17 cellular contexts compared by ENCODE assay signal in genomic region chrX:153638436-153639176, GRCh38. TPM values are rescaled to one million over a fixed set of nuclear protein-coding genes. Genes with fewer than 3 reads are reported as not detected.
DNase-seq lines count a peak whose midpoint lies in the region; ATAC-seq, FAIRE-seq and TF ChIP-seq lines count a peak whose summit lies in the region.
"Had no signal": no experiment of that assay in that cellular context is flagged by ENCODE, and none has a peak within 500 bp of the region (broad histone marks: within the 10 kb centered on the region; RNA-seq: fewer than 3 reads in every experiment).

No MANE protein-coding gene starts in this region.

- H3K4me3 ChIP-seq in H7 (ENCODE audit: insufficient read depth, low read depth, low read length) (no peak overlapping the region), bronchial epithelial cell (ENCODE audit: low read depth, low read length) (no peak overlapping the region), left lung (no peak overlapping the region)

- no peak for FAIRE-seq in bronchial epithelial cell (lab: Jason Lieb, UNC)
- FAIRE-seq: G401.6 had no signal

- no peak for ATAC-seq in HG02678 (IDR thresholded peaks at IDR 0.05; ENCODE audit: unreplicated experiment)
- no peak for ATAC-seq in left lung

- intact Hi-C loops in left lung (cut with DNase I), result no loop called here

- TF ChIP-seq CTCF in bronchial epithelial cell (IDR thresholded peaks at IDR 0.05; ENCODE audit: insufficient read depth, low read length, severe bottlenecking) (no peak), left lung (IDR thresholded peaks at IDR 0.05) (no peak)

- H3K27me3 ChIP-seq in H7 (ENCODE audit: control insufficient read depth, insufficient read depth, low read length) (peaks cover 30% of the 10 kb centered on the region), bronchial epithelial cell (ENCODE audit: control insufficient read depth, insufficient read depth, low read length) (peaks cover 3% of the 10 kb centered on the region), left lung (peaks cover 15 to 41% of the 10 kb centered on the region in 2 donors)

- no peaks in the 10 kb centered on the region for H3K9me3 ChIP-seq in left lung
- H3K9me3 ChIP-seq: Caco-2 had no signal

- H3K36me3 ChIP-seq in H7 (replicated peaks; ENCODE audit: control insufficient read depth, insufficient read depth, low read length), result no peaks in the 10 kb centered on the region
- no peaks in the 10 kb centered on the region for H3K36me3 ChIP-seq in bronchial epithelial cell (ENCODE audit: control insufficient read depth, insufficient read depth, low read length)
- H3K36me3 ChIP-seq in left lung, result no peaks in the 10 kb centered on the region

- DNase-seq in NCI-H2171 treated with DMSO at 0.1 percent for 48 hours (lab: John Stamatoyannopoulos, UW) (peak; percentile 18), NCI-H2171 (lab: John Stamatoyannopoulos, UW) (no peak), H7 (peak; percentile 38), bronchial epithelial cell (ENCODE audit: low read depth) (peak; percentile 72), mesenteric fat pad (ENCODE audit: low spot score) (peak; percentile 85), NCI-H1105 (lab: John Stamatoyannopoulos, UW) (no peak), left lung (no peak)
- DNase-seq: 8988T; Caco-2; GOT3; Karpas-422; NCI-H2029; NCI-H2227 treated with DMSO at 0.1 percent for 48 hours; NCI-H526; NK-92 treated with Interleukin-12 subunit alpha and Interleukin-12 subunit beta, amount 100 ng/mL, for 24 hours had no signal

- no peaks in the 10 kb centered on the region for H3K4me1 ChIP-seq in left lung
- H3K4me1 ChIP-seq: Caco-2 had no signal

- no peak overlapping the region for H3K27ac ChIP-seq in left lung

RNA-seq across cellular contexts. Expression of gene DUSP9, which starts 8.4 kb away (rescaled TPM):
- total RNA-seq in H7 (2014; rRNA removed; shearing (Covaris generic)), result 2.3 and 3.3 TPM in 2 replicates
- total RNA-seq in bronchial epithelial cell, result 0.77 and 1.3 TPM in 2 replicates
- total RNA-seq in mesenteric fat pad, result 0.39 TPM
- under 1 TPM in 1 of 2 donors, not detected in 1; 0.16 TPM for total RNA-seq in left lung

RNA-seq across cellular contexts. Expression of gene PNCK, which starts 35.0 kb away (rescaled TPM):
- 1.7 and 5.5 TPM in 2 replicates for total RNA-seq in H7 (2014; rRNA removed; shearing (Covaris generic))
- total RNA-seq in bronchial epithelial cell (1.5 and 2.1 TPM in 2 replicates), mesenteric fat pad (1.4 TPM), left lung (1 to 10 TPM in 1 of 2 donors, not detected in 1; 1.1 TPM)
- total RNA-seq: Caco-2 had no signal

RNA-seq across cellular contexts. Expression of gene CCNQ, which starts 39.7 kb away (rescaled TPM):
- total RNA-seq in H7 (2014; rRNA removed; shearing (Covaris generic)), result 27.0 and 30.4 TPM in 2 replicates
- total RNA-seq in bronchial epithelial cell (37.1 and 53.4 TPM in 2 replicates), mesenteric fat pad (16.3 TPM), left lung (10 to 100 TPM; 17.1 to 18.7 TPM)

RNA-seq across cellular contexts. Expression of gene SLC6A8, which starts 49.1 kb away (rescaled TPM):
- 29.4 and 40.2 TPM in 2 replicates for total RNA-seq in H7 (2014; rRNA removed; shearing (Covaris generic))
- 42.4 and 49.3 TPM in 2 replicates for total RNA-seq in bronchial epithelial cell
- total RNA-seq in mesenteric fat pad, result 45.9 TPM
- 10 to 100 TPM; 10.5 to 11.2 TPM for total RNA-seq in left lung

Comparison
In these comparisons a context has a peak if more than half of its experiments do, and no peak if none do; other contexts are left out.
1. DNase-seq: peak in NCI-H2171 treated with DMSO at 0.1 percent for 48 hours (single experiment), H7 (single experiment), bronchial epithelial cell (single experiment) and mesenteric fat pad (single experiment); none in NCI-H2171 (single experiment), NCI-H1105 (single experiment) and left lung (0 of 2).